Comparison of ENCODE assay signal across 8 cellular contexts in genomic region chr3:179147571-179148445, GRCh38. TPM values are rescaled to one million over a fixed set of nuclear protein-coding genes. Genes with fewer than 3 reads are reported as not detected.
A peak's percentile ranks its signal among the peaks of the same experiment; 100 is the strongest.
DNase-seq lines count a peak whose midpoint lies in the region; ATAC-seq and TF ChIP-seq lines count a peak whose summit lies in the region.

TSS of gene PIK3CA (plus strand) at chr3:179148357. CDS start at chr3:179198826, 50,469 bp downstream.

- no peaks in the 10 kb centered on the region; the same call in 1 of the 2 replicates for H3K27me3 ChIP-seq in Karpas-422 (ENCODE audit: low read length)
- H3K27me3 ChIP-seq in fibroblast of lung (ENCODE audit: control insufficient read depth, insufficient read depth, low read length), result no peaks in the 10 kb centered on the region
- no peaks in the 10 kb centered on the region for H3K27me3 ChIP-seq in naive thymus-derived CD4-positive, alpha-beta T cell (ENCODE audit: control insufficient read depth in 2 of 2, insufficient read depth in 2 of 2, low read length in 2 of 2)

- H3K9me3 ChIP-seq in Karpas-422 (ENCODE audit: low read length), result no peaks in the 10 kb centered on the region
- no peaks in the 10 kb centered on the region for H3K9me3 ChIP-seq in fibroblast of lung (ENCODE audit: control insufficient read depth, insufficient read depth, low read depth, low read length)
- no peaks in the 10 kb centered on the region for H3K9me3 ChIP-seq in naive thymus-derived CD4-positive, alpha-beta T cell (ENCODE audit: control insufficient read depth in 2 of 3, low read length in 3 of 3)

- peaks cover 0 to 3% (median 0%) of the 10 kb centered on the region in 5 donors for H3K36me3 Mint-ChIP-seq in naive thymus-derived CD4-positive, alpha-beta T cell
- H3K36me3 Mint-ChIP-seq in stimulated activated naive B cell treated with anti-CD40 and anti-IgM and Interleukin-4, amounts not matched to agents 10 μg/mL and 1 μg/mL and 100 μg/mL, for 72 hours, result peaks cover 0 to 2% of the 10 kb centered on the region in 2 donors

- peak within 1 kb of the TSS; percentile 57 for H3K27ac ChIP-seq in Karpas-422 (ENCODE audit: low read length)
- peak within 1 kb of the TSS; percentile 85 for H3K27ac ChIP-seq in fibroblast of lung (ENCODE audit: insufficient read depth, low read length)
- H3K27ac ChIP-seq in naive thymus-derived CD4-positive, alpha-beta T cell (ENCODE audit: low read depth, low read length), result peak within 1 kb of the TSS; percentile 93

- H3K27ac Mint-ChIP-seq in naive thymus-derived CD4-positive, alpha-beta T cell, result peak within 1 kb of the TSS in 8 of 9 donors; percentile 94 to 99 (median 96)
- H3K27ac Mint-ChIP-seq in stimulated activated naive B cell treated with anti-CD40 and anti-IgM and Interleukin-4, amounts not matched to agents 10 μg/mL and 1 μg/mL and 100 μg/mL, for 72 hours, result peak within 1 kb of the TSS; percentile 99

- H3K4me1 Mint-ChIP-seq in naive thymus-derived CD4-positive, alpha-beta T cell, result peaks cover 27 to 45% (median 41%) of the 10 kb centered on the region in 7 donors
- peaks cover 23 to 31% of the 10 kb centered on the region in 2 donors for H3K4me1 Mint-ChIP-seq in stimulated activated naive B cell treated with anti-CD40 and anti-IgM and Interleukin-4, amounts not matched to agents 10 μg/mL and 1 μg/mL and 100 μg/mL, for 72 hours

- H3K27me3 Mint-ChIP-seq in naive thymus-derived CD4-positive, alpha-beta T cell, result peaks cover 0 to 21% (median 0%) of the 10 kb centered on the region in 5 donors
- no peaks in the 10 kb centered on the region for H3K27me3 Mint-ChIP-seq in stimulated activated naive B cell treated with anti-CD40 and anti-IgM and Interleukin-4, amounts not matched to agents 10 μg/mL and 1 μg/mL and 100 μg/mL, for 72 hours

- peak within 1 kb of the TSS; percentile 73 for H2AFZ ChIP-seq in Karpas-422 (ENCODE audit: low read length)
- H2AFZ ChIP-seq in fibroblast of lung (ENCODE audit: low read length), result peak within 1 kb of the TSS; percentile 95

- H4K20me1 ChIP-seq in Karpas-422 (ENCODE audit: insufficient read depth, low read depth, low read length), result peaks cover 26% of the 10 kb centered on the region
- no peaks in the 10 kb centered on the region for H4K20me1 ChIP-seq in fibroblast of lung (ENCODE audit: control insufficient read depth, extremely low read depth, insufficient read depth, low read length)

- H3K9me3 Mint-ChIP-seq in naive thymus-derived CD4-positive, alpha-beta T cell, result no peaks in the 10 kb centered on the region
- no peaks in the 10 kb centered on the region for H3K9me3 Mint-ChIP-seq in stimulated activated naive B cell treated with anti-CD40 and anti-IgM and Interleukin-4, amounts not matched to agents 10 μg/mL and 1 μg/mL and 100 μg/mL, for 72 hours

- TF ChIP-seq CTCF in fibroblast of lung (conservative IDR thresholded peaks at IDR 0.05 in 1 of 2, IDR thresholded peaks at IDR 0.05 in 1 of 2; ENCODE audit: low read depth in 1 of 2, low read length in 2 of 2), result no peak

- POLR2A ChIA-PET in naive thymus-derived CD4-positive, alpha-beta T cell (lab: Charles Lee), result interaction anchor here (0.6 to 3.9 kb wide), 25 partner anchors 10 to 1764 kb away, joined by 3 to 64 read pairs (median 6); partner anchors contain the start of genes FXR1, MFN1, MRPL47 and NDUFB5

- intact Hi-C loops in naive thymus-derived CD4-positive, alpha-beta T cell (cut with micrococcal nuclease), result loop anchor here (1.0 to 5.0 kb wide), 22 partner anchors 17 to 1951 kb away; partner anchors contain the start of genes ACTL6A (in 2 of the 2), FXR1 (in 2 of the 2), MFN1 (in 2 of the 2) and MRPL47 (in 2 of the 2)

- peak; percentile 69 for ATAC-seq in GM21825 (IDR thresholded peaks at IDR 0.05; ENCODE audit: unreplicated experiment)
- peak; percentile 88 for ATAC-seq in naive thymus-derived CD4-positive, alpha-beta T cell
- ATAC-seq in stimulated activated naive B cell treated with anti-CD40 and anti-IgM and Interleukin-4, amounts not matched to agents 10 μg/mL and 1 μg/mL and 100 μg/mL, for 72 hours (replicated peaks), result peak; percentile 79 to 83

- H3K4me2 ChIP-seq in Karpas-422 (ENCODE audit: low read depth, low read length, poor library complexity, severe bottlenecking), result peak within 1 kb of the TSS; percentile 100
- peak within 1 kb of the TSS; percentile 94 for H3K4me2 ChIP-seq in fibroblast of lung (ENCODE audit: extremely low read depth, insufficient read depth, low read length)

- H3K4me3 Mint-ChIP-seq in naive thymus-derived CD4-positive, alpha-beta T cell, result peak within 1 kb of the TSS in 7 of 10 donors; percentile 95 to 100 (median 97)
- peak within 1 kb of the TSS in 1 of 2 donors; percentile 99 for H3K4me3 Mint-ChIP-seq in stimulated activated naive B cell treated with anti-CD40 and anti-IgM and Interleukin-4, amounts not matched to agents 10 μg/mL and 1 μg/mL and 100 μg/mL, for 72 hours

- peak within 1 kb of the TSS; percentile 71 for H3K4me3 ChIP-seq in Karpas-422 (ENCODE audit: low read length)
- H3K4me3 ChIP-seq in fibroblast of lung (replicated peaks in 1 of 4; ENCODE audit: control extremely low read depth in 1 of 4, insufficient read depth in 1 of 4, low read depth in 3 of 4, low read length in 4 of 4), result peak within 1 kb of the TSS; percentile 85 to 99 (median 91)
- H3K4me3 ChIP-seq in naive thymus-derived CD4-positive, alpha-beta T cell (ENCODE audit: low read length), result peak within 1 kb of the TSS; percentile 87

- H3K36me3 ChIP-seq in Karpas-422 (ENCODE audit: insufficient read depth, low read length) (no peaks in the 10 kb centered on the region), fibroblast of lung (ENCODE audit: control insufficient read depth, insufficient read depth, low read length) (no peaks in the 10 kb centered on the region)
- peaks cover 0 to 6% (median 0%) of the 10 kb centered on the region in 3 experiments for H3K36me3 ChIP-seq in naive thymus-derived CD4-positive, alpha-beta T cell (ENCODE audit: control insufficient read depth in 2 of 3, insufficient read depth in 3 of 3, low read length in 3 of 3)

- H3K79me2 ChIP-seq in Karpas-422 (ENCODE audit: low read length), result peaks cover 43% of the 10 kb centered on the region
- peaks cover 42% of the 10 kb centered on the region for H3K79me2 ChIP-seq in fibroblast of lung (ENCODE audit: control insufficient read depth, insufficient read depth, low read length)

- no peaks in the 10 kb centered on the region for H3K9me2 ChIP-seq in Karpas-422 (replicated peaks; ENCODE audit: insufficient read depth, low read length)

- CTCF ChIA-PET in naive thymus-derived CD4-positive, alpha-beta T cell (lab: Charles Lee), result interaction anchor here (0.7 to 4.2 kb wide), 12 partner anchors 36 to 173 kb away, joined by 3 to 22 read pairs (median 4); partner anchors contain the start of gene ZMAT3

- H3K4me1 ChIP-seq in Karpas-422 (ENCODE audit: low read length), result peaks cover 22% of the 10 kb centered on the region
- peaks cover 2% of the 10 kb centered on the region for H3K4me1 ChIP-seq in fibroblast of lung (ENCODE audit: control insufficient read depth, extremely low read depth, insufficient read depth, low read length)
- H3K4me1 ChIP-seq in naive thymus-derived CD4-positive, alpha-beta T cell (ENCODE audit: control insufficient read depth in 2 of 2, insufficient read depth in 2 of 2, low read length in 2 of 2), result peaks cover 15 to 17% of the 10 kb centered on the region in 2 donors

- DNase-seq in DMS79 treated with DMSO at 0.1 percent for 48 hours (lab: John Stamatoyannopoulos, UW) (peak; percentile 97), Karpas-422 (peak; percentile 98), RKO (ENCODE audit: low spot score) (peak; percentile 99), activated T-helper 1 cell treated with Interleukin-2 at 50 U/mL for 16 hours (ENCODE audit: low read depth) (peak; percentile 88), fibroblast of lung (ENCODE audit: low read depth in 2 of 2) (peak; percentile 98 to 99)
- DNase-seq in naive thymus-derived CD4-positive, alpha-beta T cell, result peak; percentile 71 to 99 (median 95)
- DNase-seq in stimulated activated naive B cell treated with anti-CD40 and anti-IgM and Interleukin-4, amounts not matched to agents 10 μg/mL and 1 μg/mL and 100 μg/mL, for 72 hours, result peak; percentile 93

- peak within 1 kb of the TSS; percentile 90 for H3K9ac ChIP-seq in Karpas-422 (ENCODE audit: low read length)
- H3K9ac ChIP-seq in fibroblast of lung (ENCODE audit: insufficient read depth, low read length), result peak within 1 kb of the TSS; percentile 81

RNA-seq across cellular contexts. Expression of gene PIK3CA, which starts in this region (rescaled TPM):
- 8.5 and 22.7 TPM in 2 replicates for total RNA-seq in Karpas-422 (2014; rRNA removed; shearing (Covaris generic); ENCODE audit: low replicate concordance)
- 24.7 and 28.9 TPM in 2 replicates for total RNA-seq in fibroblast of lung
- 14.6 and 20.8 TPM in 2 replicates for polyA plus RNA-seq in fibroblast of lung
- 12.1 and 16.1 TPM in 2 replicates for polyA plus RNA-seq in fibroblast of lung (2012)
- 1.8 and 3.4 TPM in 2 replicates for polyA minus RNA-seq in fibroblast of lung (ENCODE audit: low replicate concordance)
- 10 to 100 TPM; 27.4 to 58.1 (median 43.7) TPM for total RNA-seq in naive thymus-derived CD4-positive, alpha-beta T cell
- polyA plus RNA-seq in naive thymus-derived CD4-positive, alpha-beta T cell, result 10 to 100 TPM; 16.7 to 34.3 TPM

Comparison
In these comparisons a context has a peak if more than half of its experiments do, and no peak if none do; other contexts are left out.
1. Peak in every context shown above with its lines: DNase-seq, ATAC-seq, H3K4me3 ChIP-seq and H3K27ac ChIP-seq.